Comparison of ENCODE assay signal across 32 cellular contexts in genomic region chr13:76398426-76398825, GRCh38.
DNase-seq lines count a peak whose midpoint lies in the region; ATAC-seq and TF ChIP-seq lines count a peak whose summit lies in the region.
"Had no signal": no experiment of that assay in that cellular context is flagged by ENCODE, and none has a peak within 500 bp of the region (broad histone marks: within the 10 kb centered on the region; RNA-seq: fewer than 3 reads in every experiment).

No MANE protein-coding gene starts in this region.

- ATAC-seq in IMR-90 (ENCODE audit: low read depth) (peak; percentile 59; the same call in 1 of the 2 replicates), GM18502 (IDR thresholded peaks at IDR 0.05; ENCODE audit: poor library complexity, unreplicated experiment) (no peak)
- ATAC-seq: activated CD8-positive, alpha-beta memory T cell treated with anti-CD3 and anti-CD28 coated beads, Interleukin-2, amount 10 ng/mL, durations not matched to agents 7 days and 5 days; left colon; pancreas had no signal

- H3K27me3 ChIP-seq in IMR-90 (ENCODE audit: control insufficient read depth, insufficient read depth, low read length) = peaks cover 1% of the 10 kb centered on the region
- no peaks in the 10 kb centered on the region for H3K27me3 ChIP-seq in smooth muscle cell (ENCODE audit: low read depth)
- no peaks in the 10 kb centered on the region for H3K27me3 ChIP-seq in vagina
- H3K27me3 ChIP-seq: ascending aorta, esophagus muscularis mucosa, pancreas, tibial nerve had no signal

- no peak overlapping the region for H3K9ac ChIP-seq in IMR-90 (ENCODE audit: low read depth, low read length)
- H3K9ac ChIP-seq in smooth muscle cell (ENCODE audit: low read depth) = no peak overlapping the region

- no peak overlapping the region for H3K56ac ChIP-seq in IMR-90 (ENCODE audit: extremely low read depth, insufficient read depth, low read length)

- no peaks in the 10 kb centered on the region for H3K4me1 ChIP-seq in IMR-90 (ENCODE audit: control insufficient read depth, insufficient read depth, low read length)
- H3K4me1 ChIP-seq in smooth muscle cell (ENCODE audit: low read depth) = no peaks in the 10 kb centered on the region
- H3K4me1 ChIP-seq in vagina = no peaks in the 10 kb centered on the region
- H3K4me1 ChIP-seq: ascending aorta, esophagus muscularis mucosa, pancreas, tibial nerve had no signal

- in situ Hi-C loops in IMR-90 (cut with MboI; ENCODE audit: low sequenced_read_pairs) (no loop called here), astrocyte of the spinal cord (cut with HindIII; ENCODE audit: low sequenced_read_pairs) (no loop called here)

- H3K27ac ChIP-seq in IMR-90 (ENCODE audit: insufficient read depth, low read length) (no peak overlapping the region), smooth muscle cell (ENCODE audit: low read depth) (no peak overlapping the region), vagina (no peak overlapping the region)
- H3K27ac ChIP-seq: ascending aorta, esophagus muscularis mucosa, pancreas, SK-N-MC, tibial nerve had no signal

- no peaks in the 10 kb centered on the region for H3K36me3 ChIP-seq in IMR-90 (ENCODE audit: control insufficient read depth, insufficient read depth, low read length)
- H3K36me3 ChIP-seq in smooth muscle cell (ENCODE audit: low read depth) = no peaks in the 10 kb centered on the region
- no peaks in the 10 kb centered on the region for H3K36me3 ChIP-seq in vagina
- H3K36me3 ChIP-seq: ascending aorta, esophagus muscularis mucosa, pancreas, tibial nerve had no signal

- H4K5ac ChIP-seq in IMR-90 (ENCODE audit: low read depth, low read length) = no peak overlapping the region

- no peak overlapping the region; the same call in 1 of the 2 replicates for H3K4me2 ChIP-seq in IMR-90 (ENCODE audit: low read depth, low read length)
- no peak overlapping the region for H3K4me2 ChIP-seq in smooth muscle cell

- H2AFZ ChIP-seq in IMR-90 (replicated peaks; ENCODE audit: low read length, poor library complexity) (no peak overlapping the region), smooth muscle cell (ENCODE audit: low read depth) (peak overlapping the region; percentile 72)

- no peak overlapping the region for H3K23ac ChIP-seq in IMR-90 (ENCODE audit: low read depth, low read length)

- H3K18ac ChIP-seq in IMR-90 (ENCODE audit: low read depth, low read length) = no peak overlapping the region

- no peak overlapping the region for H2BK5ac ChIP-seq in IMR-90 (ENCODE audit: low read depth, low read length, poor library complexity, severe bottlenecking)

- no peak overlapping the region for H3K4me3 ChIP-seq in IMR-90 (ENCODE audit: insufficient read depth, low read depth, low read length)
- no peak overlapping the region for H3K4me3 ChIP-seq in astrocyte of the spinal cord (ENCODE audit: low read depth, low read length)
- H3K4me3 ChIP-seq in fibroblast of pulmonary artery (replicated peaks; ENCODE audit: low read depth, low read length) = no peak overlapping the region
- no peak overlapping the region for H3K4me3 ChIP-seq in smooth muscle cell
- H3K4me3 ChIP-seq in vagina = no peak overlapping the region
- H3K4me3 ChIP-seq: ascending aorta, esophagus muscularis mucosa, pancreas, SK-N-MC, tibial nerve had no signal

- no peaks in the 10 kb centered on the region for H3K79me2 ChIP-seq in smooth muscle cell (ENCODE audit: low read depth)

- H2AK5ac ChIP-seq in IMR-90 (ENCODE audit: low read depth, low read length) = no peak overlapping the region

- POLR2A ChIA-PET in IMR-90 (lab: Charles Lee; ENCODE audit: unreplicated experiment) = no interaction called here

- DNase-seq in IMR-90 = peak; percentile 5
- peak; percentile 29 for DNase-seq in astrocyte of the spinal cord (ENCODE audit: low read depth, low spot score)
- DNase-seq in fibroblast of pulmonary artery (ENCODE audit: low read depth) = peak; percentile 3
- no peak for DNase-seq in smooth muscle cell (lab: John Stamatoyannopoulos, UW; ENCODE audit: unreplicated experiment)
- DNase-seq in vagina (ENCODE audit: extremely low spot score in 2 of 2) = no peak
- DNase-seq in GM03348 (ENCODE audit: low spot score) = no peak
- DNase-seq: activated CD4-positive, alpha-beta T cell treated with anti-CD3 and anti-CD28 coated beads, Interleukin-2, amount 50 U/mL, for 4 hours; activated CD4-positive, CD25-positive, alpha-beta regulatory T cell; activated CD8-positive, alpha-beta memory T cell treated with anti-CD3 and anti-CD28 coated beads, Interleukin-2, amount 10 ng/mL, durations not matched to agents 7 days and 5 days; activated gamma-delta T cell treated with Interleukin-2 at 50 U/mL for 16 hours; activated naive CD8-positive, alpha-beta T cell treated with anti-CD3 and anti-CD28 coated beads, Interleukin-2, amount 10 ng/mL, durations not matched to agents 7 days and 5 days; activated T-cell treated with anti-CD3 and anti-CD28 coated beads, Interleukin-2, amount 50 U/mL, for 48 hours; central memory CD4-positive, alpha-beta T cell; dermis blood vessel endothelial cell; HCEC 1CT; immature natural killer cell; KBM-7; left colon; MM.1S; NCI-H1105 treated with DMSO at 0.1 percent for 48 hours; NCI-H1930; NCI-H526; NK-92 treated with Interleukin-12 subunit alpha and Interleukin-12 subunit beta, amount 100 ng/mL, for 24 hours; pancreas; retina; stimulated activated CD4-positive, alpha-beta T cell treated with anti-CD3 and anti-CD28 coated beads, Interleukin-2, amount 100 ng/mL, for 48 hours; T-helper 1 cell had no signal

- BruUV-seq in IMR-90 (replicated peaks; lab: Mats Ljungman, UMichigan) = no TSS peak

- no peak overlapping the region for H4K91ac ChIP-seq in IMR-90 (ENCODE audit: insufficient read depth, low read depth, low read length)

- no peak overlapping the region for H3K4ac ChIP-seq in IMR-90 (ENCODE audit: low read depth, low read length)

- no peak for TF ChIP-seq CTCF in IMR-90 (conservative IDR thresholded peaks at IDR 0.05; ENCODE audit: low read depth, low read length)
- no peak for TF ChIP-seq CTCF in astrocyte of the spinal cord (IDR thresholded peaks at IDR 0.05; ENCODE audit: low read depth, low read length)
- TF ChIP-seq CTCF in fibroblast of pulmonary artery (IDR thresholded peaks at IDR 0.05; ENCODE audit: low read length, missing control alignments) = no peak
- no peak for TF ChIP-seq CTCF in smooth muscle cell (IDR thresholded peaks at IDR 0.05; ENCODE audit: borderline replicate concordance, insufficient read depth, poor library complexity, severe bottlenecking)
- TF ChIP-seq CTCF in vagina (IDR thresholded peaks at IDR 0.05) = no peak

- H3K9me3 ChIP-seq in IMR-90 (ENCODE audit: control insufficient read depth, insufficient read depth, low read length) = no peaks in the 10 kb centered on the region
- no peaks in the 10 kb centered on the region for H3K9me3 ChIP-seq in smooth muscle cell (replicated peaks; ENCODE audit: low read depth)
- no peaks in the 10 kb centered on the region for H3K9me3 ChIP-seq in vagina
- H3K9me3 ChIP-seq: ascending aorta, pancreas had no signal

- WGBS in IMR-90 (ENCODE audit: extremely low coverage in 2 of 2, insufficient read length in 1 of 2), 2 experiments = no CpG with 5 or more reads among the region's 1 CpG
- WGBS in smooth muscle cell (ENCODE audit: low lambda C conversion rate) = 50% methylated on average over 1 of the region's 1 CpG

- H4K20me1 ChIP-seq in IMR-90 (ENCODE audit: insufficient read depth, low read length) (no peaks in the 10 kb centered on the region), smooth muscle cell (ENCODE audit: low read depth) (no peaks in the 10 kb centered on the region)

- no peaks in the 10 kb centered on the region for H3F3A ChIP-seq in smooth muscle cell (ENCODE audit: low read depth)

- TF ChIP-seq POLR2A in IMR-90 (IDR thresholded peaks at IDR 0.05; ENCODE audit: low read depth, low read length) (no peak), vagina (IDR thresholded peaks at IDR 0.05) (no peak)

- H3K14ac ChIP-seq in IMR-90 (replicated peaks; ENCODE audit: low read depth, low read length) = no peak overlapping the region

- H2BK20ac ChIP-seq in IMR-90 (ENCODE audit: low read depth, low read length) = no peak overlapping the region

- dilution Hi-C loops in IMR-90 (cut with HindIII; ENCODE audit: low sequenced_read_pairs, unreplicated experiment) = no loop called here

- no peak overlapping the region for H2AK9ac ChIP-seq in IMR-90 (replicated peaks; ENCODE audit: low read depth, low read length, poor library complexity)

- TF ChIP-seq RAD21 in IMR-90 (IDR thresholded peaks at IDR 0.05; ENCODE audit: low read length) = no peak

- CTCF ChIA-PET in IMR-90 (lab: Yijun Ruan, JAX) = no interaction called here

- H2BK120ac ChIP-seq in IMR-90 (ENCODE audit: low read depth, low read length) = no peak overlapping the region

- no peaks in the 10 kb centered on the region for H3K79me1 ChIP-seq in IMR-90 (ENCODE audit: low read depth in 1 of 2, low read length in 2 of 2)

- H4K8ac ChIP-seq in IMR-90 (ENCODE audit: low read depth in 2 of 2, low read length in 2 of 2) = no peak overlapping the region

- intact Hi-C loops in IMR-90 (cut with micrococcal nuclease) (no loop called here), vagina (cut with DNase I) (no loop called here)

- H2BK15ac ChIP-seq in IMR-90 (ENCODE audit: low read depth, low read length) = no peak overlapping the region

- H3K9me1 ChIP-seq in IMR-90 (ENCODE audit: insufficient read depth, low read length) = no peaks in the 10 kb centered on the region

TF ChIP-seq in IMR-90, 13 proteins besides CTCF, POLR2A, EP300 and RAD21 (continues in another document):
- TF ChIP-seq MAZ (IDR thresholded peaks at IDR 0.05; ENCODE audit: borderline replicate concordance, low read depth, low read length) (no peak), MAFK (IDR thresholded peaks at IDR 0.05; ENCODE audit: low read depth, low read length) (no peak), MXI1 (IDR thresholded peaks at IDR 0.05; ENCODE audit: borderline replicate concordance, low read depth, low read length) (no peak), RFX5 (IDR thresholded peaks at IDR 0.05; ENCODE audit: low read depth, low read length) (no peak), NFE2L2 (IDR thresholded peaks at IDR 0.05; ENCODE audit: low read depth, low read length) (no peak), SMC3 (IDR thresholded peaks at IDR 0.05; ENCODE audit: low read depth, low read length) (no peak), RCOR1 (IDR thresholded peaks at IDR 0.05; ENCODE audit: insufficient replicate concordance, low read length) (no peak), FOS (IDR thresholded peaks at IDR 0.05; ENCODE audit: low read depth, low read length) (no peak), CHD1 (IDR thresholded peaks at IDR 0.05; ENCODE audit: low read depth, low read length) (no peak), CEBPB (IDR thresholded peaks at IDR 0.05; ENCODE audit: low read depth, low read length) (no peak), BHLHE40 (IDR thresholded peaks at IDR 0.05; ENCODE audit: low read depth, low read length) (no peak)

Comparison
In these comparisons a context has a peak if more than half of its experiments do, and no peak if none do; other contexts are left out.
1. DNase-seq: peak in IMR-90 (single experiment), astrocyte of the spinal cord (single experiment) and fibroblast of pulmonary artery (single experiment); none in smooth muscle cell (single experiment), vagina (0 of 2) and GM03348 (single experiment).